ENCODE assay signal across 8 cellular contexts in genomic region chr2:207166039-207166348, GRCh38. TPM values are rescaled to one million over a fixed set of nuclear protein-coding genes. Genes with fewer than 3 reads are reported as not detected.
DNase-seq lines count a peak whose midpoint lies in the region; ATAC-seq and TF ChIP-seq lines count a peak whose summit lies in the region.

No MANE protein-coding gene starts in this region.

- no peak for TF ChIP-seq CTCF in BJ (IDR thresholded peaks at IDR 0.05; ENCODE audit: insufficient read depth, low read depth, low read length)
- TF ChIP-seq CTCF in right lobe of liver (IDR thresholded peaks at IDR 0.05) = no peak

- WGBS in right lobe of liver (ENCODE audit: insufficient coverage, low coverage, low lambda C conversion rate, missing lambda C conversion rate) = 0% methylated on average over 17 of the region's 20 CpGs

- POLR2A ChIA-PET in BJ (lab: Charles Lee) = interaction anchor here (0.5 to 1.5 kb wide), 14 partner anchors 9 to 314 kb away, joined by 3 to 10 read pairs (median 5); no protein-coding TSS in a partner anchor

- H3K27me3 ChIP-seq in BJ (ENCODE audit: control insufficient read depth, insufficient read depth, low read length) = no peaks in the 10 kb centered on the region
- no peaks in the 10 kb centered on the region for H3K27me3 ChIP-seq in right lobe of liver

- intact Hi-C loops in right lobe of liver (cut with DNase I) = no loop called here

- H3K4me3 ChIP-seq in BJ (ENCODE audit: low read depth, low read length) (peak overlapping the region; percentile 80), right lobe of liver (peak overlapping the region; percentile 63 to 76 (median 66))

- ATAC-seq in GM19438 (IDR thresholded peaks at IDR 0.05; ENCODE audit: low read depth, unreplicated experiment) (peak; percentile 90), HG03558 (IDR thresholded peaks at IDR 0.05; ENCODE audit: extremely low read depth, unreplicated experiment) (peak; percentile 89), right lobe of liver (peak; percentile 80 to 92 (median 88))

- peak overlapping the region; percentile 100 for H3K27ac ChIP-seq in right lobe of liver

- CTCF ChIA-PET in BJ (lab: Yijun Ruan, JAX) = interaction anchor here (0.9 to 4.2 kb wide), 8 partner anchors 19 to 348 kb away, joined by 3 to 25 read pairs (median 3); no protein-coding TSS in a partner anchor

- no peaks in the 10 kb centered on the region for H3K9me3 ChIP-seq in right lobe of liver

- DNase-seq in BJ (ENCODE audit: low read depth) = peak; percentile 100
- peak; percentile 97 for DNase-seq in NCI-H748 treated with DMSO at 0.1 percent for 48 hours (lab: John Stamatoyannopoulos, UW)
- DNase-seq in activated CD8-positive, alpha-beta memory T cell treated with anti-CD3 and anti-CD28 coated beads for 1 hour (ENCODE audit: extremely low read depth in 1 of 2, low read depth in 1 of 2) = peak; percentile 87 to 90
- DNase-seq in ecto neural progenitor cell (ENCODE audit: low spot score) = peak; percentile 100
- peak; percentile 99 for DNase-seq in right lobe of liver
- peak; percentile 94 for DNase-seq in stimulated activated CD4-positive, alpha-beta T cell treated with anti-CD3 and anti-CD28 coated beads, Interleukin-4, amount 100 ng/mL, for 1 hour

- no peaks in the 10 kb centered on the region for H3K36me3 ChIP-seq in BJ (ENCODE audit: control insufficient read depth, insufficient read depth, low read length)
- H3K36me3 ChIP-seq in right lobe of liver = no peaks in the 10 kb centered on the region

- H3K4me1 ChIP-seq in right lobe of liver = peaks cover 0 to 8% (median 1%) of the 10 kb centered on the region in 4 donors

- no peak for TF ChIP-seq POLR2A in right lobe of liver (IDR thresholded peaks at IDR 0.05)

RNA-seq across cellular contexts. Expression of gene KLF7, which starts 0.2 kb away (rescaled TPM):
- polyA plus RNA-seq in BJ (2011; rRNA removed) = 30.2 and 41.9 TPM in 2 replicates
- 117 and 149 TPM in 2 replicates for polyA minus RNA-seq in BJ (2011; rRNA and poly(A)+ RNA removed)
- 10 to 100 TPM in 3 of 6 experiments, 1 to 10 TPM in 3; 3.3 to 14.2 (median 10.2) TPM for total RNA-seq in right lobe of liver

Comparison
In these comparisons a context has a peak if more than half of its experiments do, and no peak if none do; other contexts are left out.
1. Peak in every context shown above with its lines: DNase-seq, ATAC-seq, H3K4me3 ChIP-seq and H3K27ac ChIP-seq.